ENCODE assay signal across 1 cellular context in genomic region chr1:180250883-180251509, GRCh38.
TF ChIP-seq lines count a peak whose summit lies in the region.

No MANE protein-coding gene starts in this region.

TF ChIP-seq in H1, 55 proteins besides CTCF, POLR2A, EP300 and RAD21:
- no peak for TF ChIP-seq MAX (IDR thresholded peaks at IDR 0.05)
- TF ChIP-seq, protein P1, sequence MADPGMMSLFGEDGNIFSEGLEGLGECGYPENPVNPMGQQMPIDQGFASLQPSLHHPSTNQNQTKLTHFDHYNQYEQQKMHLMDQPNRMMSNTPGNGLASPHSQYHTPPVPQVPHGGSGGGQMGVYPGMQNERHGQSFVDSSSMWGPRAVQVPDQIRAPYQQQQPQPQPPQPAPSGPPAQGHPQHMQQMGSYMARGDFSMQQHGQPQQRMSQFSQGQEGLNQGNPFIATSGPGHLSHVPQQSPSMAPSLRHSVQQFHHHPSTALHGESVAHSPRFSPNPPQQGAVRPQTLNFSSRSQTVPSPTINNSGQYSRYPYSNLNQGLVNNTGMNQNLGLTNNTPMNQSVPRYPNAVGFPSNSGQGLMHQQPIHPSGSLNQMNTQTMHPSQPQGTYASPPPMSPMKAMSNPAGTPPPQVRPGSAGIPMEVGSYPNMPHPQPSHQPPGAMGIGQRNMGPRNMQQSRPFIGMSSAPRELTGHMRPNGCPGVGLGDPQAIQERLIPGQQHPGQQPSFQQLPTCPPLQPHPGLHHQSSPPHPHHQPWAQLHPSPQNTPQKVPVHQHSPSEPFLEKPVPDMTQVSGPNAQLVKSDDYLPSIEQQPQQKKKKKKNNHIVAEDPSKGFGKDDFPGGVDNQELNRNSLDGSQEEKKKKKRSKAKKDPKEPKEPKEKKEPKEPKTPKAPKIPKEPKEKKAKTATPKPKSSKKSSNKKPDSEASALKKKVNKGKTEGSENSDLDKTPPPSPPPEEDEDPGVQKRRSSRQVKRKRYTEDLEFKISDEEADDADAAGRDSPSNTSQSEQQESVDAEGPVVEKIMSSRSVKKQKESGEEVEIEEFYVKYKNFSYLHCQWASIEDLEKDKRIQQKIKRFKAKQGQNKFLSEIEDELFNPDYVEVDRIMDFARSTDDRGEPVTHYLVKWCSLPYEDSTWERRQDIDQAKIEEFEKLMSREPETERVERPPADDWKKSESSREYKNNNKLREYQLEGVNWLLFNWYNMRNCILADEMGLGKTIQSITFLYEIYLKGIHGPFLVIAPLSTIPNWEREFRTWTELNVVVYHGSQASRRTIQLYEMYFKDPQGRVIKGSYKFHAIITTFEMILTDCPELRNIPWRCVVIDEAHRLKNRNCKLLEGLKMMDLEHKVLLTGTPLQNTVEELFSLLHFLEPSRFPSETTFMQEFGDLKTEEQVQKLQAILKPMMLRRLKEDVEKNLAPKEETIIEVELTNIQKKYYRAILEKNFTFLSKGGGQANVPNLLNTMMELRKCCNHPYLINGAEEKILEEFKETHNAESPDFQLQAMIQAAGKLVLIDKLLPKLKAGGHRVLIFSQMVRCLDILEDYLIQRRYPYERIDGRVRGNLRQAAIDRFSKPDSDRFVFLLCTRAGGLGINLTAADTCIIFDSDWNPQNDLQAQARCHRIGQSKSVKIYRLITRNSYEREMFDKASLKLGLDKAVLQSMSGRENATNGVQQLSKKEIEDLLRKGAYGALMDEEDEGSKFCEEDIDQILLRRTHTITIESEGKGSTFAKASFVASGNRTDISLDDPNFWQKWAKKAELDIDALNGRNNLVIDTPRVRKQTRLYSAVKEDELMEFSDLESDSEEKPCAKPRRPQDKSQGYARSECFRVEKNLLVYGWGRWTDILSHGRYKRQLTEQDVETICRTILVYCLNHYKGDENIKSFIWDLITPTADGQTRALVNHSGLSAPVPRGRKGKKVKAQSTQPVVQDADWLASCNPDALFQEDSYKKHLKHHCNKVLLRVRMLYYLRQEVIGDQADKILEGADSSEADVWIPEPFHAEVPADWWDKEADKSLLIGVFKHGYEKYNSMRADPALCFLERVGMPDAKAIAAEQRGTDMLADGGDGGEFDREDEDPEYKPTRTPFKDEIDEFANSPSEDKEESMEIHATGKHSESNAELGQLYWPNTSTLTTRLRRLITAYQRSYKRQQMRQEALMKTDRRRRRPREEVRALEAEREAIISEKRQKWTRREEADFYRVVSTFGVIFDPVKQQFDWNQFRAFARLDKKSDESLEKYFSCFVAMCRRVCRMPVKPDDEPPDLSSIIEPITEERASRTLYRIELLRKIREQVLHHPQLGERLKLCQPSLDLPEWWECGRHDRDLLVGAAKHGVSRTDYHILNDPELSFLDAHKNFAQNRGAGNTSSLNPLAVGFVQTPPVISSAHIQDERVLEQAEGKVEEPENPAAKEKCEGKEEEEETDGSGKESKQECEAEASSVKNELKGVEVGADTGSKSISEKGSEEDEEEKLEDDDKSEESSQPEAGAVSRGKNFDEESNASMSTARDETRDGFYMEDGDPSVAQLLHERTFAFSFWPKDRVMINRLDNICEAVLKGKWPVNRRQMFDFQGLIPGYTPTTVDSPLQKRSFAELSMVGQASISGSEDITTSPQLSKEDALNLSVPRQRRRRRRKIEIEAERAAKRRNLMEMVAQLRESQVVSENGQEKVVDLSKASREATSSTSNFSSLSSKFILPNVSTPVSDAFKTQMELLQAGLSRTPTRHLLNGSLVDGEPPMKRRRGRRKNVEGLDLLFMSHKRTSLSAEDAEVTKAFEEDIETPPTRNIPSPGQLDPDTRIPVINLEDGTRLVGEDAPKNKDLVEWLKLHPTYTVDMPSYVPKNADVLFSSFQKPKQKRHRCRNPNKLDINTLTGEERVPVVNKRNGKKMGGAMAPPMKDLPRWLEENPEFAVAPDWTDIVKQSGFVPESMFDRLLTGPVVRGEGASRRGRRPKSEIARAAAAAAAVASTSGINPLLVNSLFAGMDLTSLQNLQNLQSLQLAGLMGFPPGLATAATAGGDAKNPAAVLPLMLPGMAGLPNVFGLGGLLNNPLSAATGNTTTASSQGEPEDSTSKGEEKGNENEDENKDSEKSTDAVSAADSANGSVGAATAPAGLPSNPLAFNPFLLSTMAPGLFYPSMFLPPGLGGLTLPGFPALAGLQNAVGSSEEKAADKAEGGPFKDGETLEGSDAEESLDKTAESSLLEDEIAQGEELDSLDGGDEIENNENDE (IDR thresholded peaks at IDR 0.05; ENCODE audit: insufficient replicate concordance, low read length): no peak
- no peak for TF ChIP-seq MAFK (IDR thresholded peaks at IDR 0.05; ENCODE audit: low read depth, low read length)
- TF ChIP-seq CHD1 (IDR thresholded peaks at IDR 0.05; ENCODE audit: low read depth, low read length): no peak
- no peak for TF ChIP-seq TCF12 (IDR thresholded peaks at IDR 0.05; ENCODE audit: low read depth, low read length)
- TF ChIP-seq HDAC6 (IDR thresholded peaks at IDR 0.05; ENCODE audit: low read depth, low read length): no peak
